In the genomic region with DNA sequence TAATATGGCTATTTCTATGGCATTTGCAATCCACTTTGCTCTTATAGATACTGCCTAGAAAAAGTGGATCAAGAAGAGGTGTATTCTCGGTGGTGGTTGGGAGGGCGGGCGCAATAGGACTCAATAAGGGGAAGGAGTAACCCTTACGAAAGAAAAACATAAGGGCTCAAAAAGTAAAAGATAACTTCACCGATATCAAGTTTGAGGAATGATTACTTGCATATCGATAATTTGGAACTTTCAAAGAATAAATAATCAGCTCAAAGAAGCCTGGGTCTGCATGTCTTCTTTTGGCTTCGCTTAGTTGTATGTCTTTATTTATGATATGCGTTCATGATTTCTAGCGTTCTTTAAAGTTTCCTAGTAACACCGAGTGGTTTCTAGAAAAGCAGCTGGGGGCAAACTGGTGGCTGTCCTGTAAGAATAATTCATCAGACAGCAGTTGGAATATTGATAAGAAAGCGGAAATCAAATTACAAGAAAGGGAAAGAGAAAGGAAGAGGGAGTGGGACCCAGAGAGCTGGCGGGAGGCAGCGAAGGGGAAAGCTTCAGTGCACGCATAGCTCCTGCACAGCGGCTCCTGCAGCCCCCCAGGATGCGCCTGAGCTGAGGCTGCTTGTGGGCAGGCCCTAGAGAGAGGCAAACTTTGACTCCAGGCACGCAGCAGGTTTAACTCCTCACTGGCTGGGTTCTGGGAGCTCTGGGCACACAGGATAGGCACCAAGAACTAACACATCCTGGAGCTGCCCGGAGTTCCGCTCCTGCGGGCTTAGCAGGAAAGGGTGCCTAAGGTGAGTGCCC, we compare ENCODE assay signal across 11 cellular contexts. TPM values are rescaled to one million over a fixed set of nuclear protein-coding genes. Genes with fewer than 3 reads are reported as not detected.
DNase-seq lines count a peak whose midpoint lies in the region; ATAC-seq and TF ChIP-seq lines count a peak whose summit lies in the region.
"Had no signal": no experiment of that assay in that cellular context is flagged by ENCODE, and none has a peak within 500 bp of the region (broad histone marks: within the 10 kb centered on the region; RNA-seq: fewer than 3 reads in every experiment).

No MANE protein-coding gene starts in this region.

- peaks cover 54% of the 10 kb centered on the region for H3K27me3 Mint-ChIP-seq in stimulated activated naive CD8-positive, alpha-beta T cell treated with anti-CD3 and anti-CD28 coated beads, Interleukin-15, Interleukin-2, amounts not matched to agents 100 ng/mL and 50 ng/mL, for 24 hours
- peaks cover 98% of the 10 kb centered on the region for H3K27me3 Mint-ChIP-seq in brain
- peaks cover 5% of the 10 kb centered on the region for H3K27me3 Mint-ChIP-seq in memory B cell

- no peak for DNase-seq in stimulated activated naive CD8-positive, alpha-beta T cell treated with anti-CD3 and anti-CD28 coated beads, Interleukin-15, Interleukin-2, amounts not matched to agents 100 U/mL and 50 U/mL, for 24 hours
- DNase-seq in memory B cell (ENCODE audit: low spot score in 2 of 2) (no peak), hypothalamus (lab: John Stamatoyannopoulos, UW) (no peak), ureter (ENCODE audit: low spot score) (no peak)
- no peak for DNase-seq in activated CD4-positive, alpha-beta T cell treated with anti-CD3 and anti-CD28 coated beads, Interleukin-2, amount 50 U/mL, for 1 hour
- DNase-seq: erythroblast, mammary epithelial cell, MM.1S had no signal

- H3K4me3 Mint-ChIP-seq in stimulated activated naive CD8-positive, alpha-beta T cell treated with anti-CD3 and anti-CD28 coated beads, Interleukin-15, Interleukin-2, amounts not matched to agents 100 ng/mL and 50 ng/mL, for 24 hours: peak overlapping the region; percentile 79
- peak overlapping the region; percentile 33 to 76 (median 47) for H3K4me3 Mint-ChIP-seq in brain
- H3K4me3 Mint-ChIP-seq in memory B cell: peak overlapping the region; percentile 69

- no peak for TF ChIP-seq CTCF in brain (conservative IDR thresholded peaks at IDR 0.05)

- H3K9me3 Mint-ChIP-seq in stimulated activated naive CD8-positive, alpha-beta T cell treated with anti-CD3 and anti-CD28 coated beads, Interleukin-15, Interleukin-2, amounts not matched to agents 100 ng/mL and 50 ng/mL, for 24 hours: no peaks in the 10 kb centered on the region
- H3K9me3 Mint-ChIP-seq in brain (peaks cover 0 to 6% (median 0%) of the 10 kb centered on the region in 5 experiments), memory B cell (no peaks in the 10 kb centered on the region)

- no peak for ATAC-seq in stimulated activated naive CD8-positive, alpha-beta T cell treated with anti-CD3 and anti-CD28 coated beads, Interleukin-15, Interleukin-2, amounts not matched to agents 100 U/mL and 50 U/mL, for 24 hours
- ATAC-seq in memory B cell (ENCODE audit: low read depth) (no peak), GM19395 (IDR thresholded peaks at IDR 0.05; ENCODE audit: unreplicated experiment) (no peak)

- no peak overlapping the region for H3K27ac Mint-ChIP-seq in stimulated activated naive CD8-positive, alpha-beta T cell treated with anti-CD3 and anti-CD28 coated beads, Interleukin-15, Interleukin-2, amounts not matched to agents 100 ng/mL and 50 ng/mL, for 24 hours
- H3K27ac Mint-ChIP-seq in brain: no peak overlapping the region
- no peak overlapping the region for H3K27ac Mint-ChIP-seq in memory B cell

- no peaks in the 10 kb centered on the region for H3K36me3 Mint-ChIP-seq in stimulated activated naive CD8-positive, alpha-beta T cell treated with anti-CD3 and anti-CD28 coated beads, Interleukin-15, Interleukin-2, amounts not matched to agents 100 ng/mL and 50 ng/mL, for 24 hours (ENCODE audit: low read depth)
- H3K36me3 Mint-ChIP-seq in brain (no peaks in the 10 kb centered on the region), memory B cell (no peaks in the 10 kb centered on the region)

- H3K4me1 Mint-ChIP-seq in stimulated activated naive CD8-positive, alpha-beta T cell treated with anti-CD3 and anti-CD28 coated beads, Interleukin-15, Interleukin-2, amounts not matched to agents 100 ng/mL and 50 ng/mL, for 24 hours (ENCODE audit: low read depth): peaks cover 38% of the 10 kb centered on the region
- peaks cover 47% of the 10 kb centered on the region for H3K4me1 Mint-ChIP-seq in brain
- peaks cover 21% of the 10 kb centered on the region for H3K4me1 Mint-ChIP-seq in memory B cell

RNA-seq across cellular contexts. Expression of gene FLI1, which starts 9.1 kb away (rescaled TPM):
- polyA plus RNA-seq in brain (ENCODE audit: insufficient read depth, low read depth, low replicate concordance): 8.6 TPM
- total RNA-seq in ureter: 19.1 TPM
